Comparison of ENCODE assay signal across 8 cellular contexts in genomic region chr2:55048925-55049793, GRCh38. TPM values are rescaled to one million over a fixed set of nuclear protein-coding genes. Genes with fewer than 3 reads are reported as not detected.
DNase-seq lines count a peak whose midpoint lies in the region; TF ChIP-seq lines count a peak whose summit lies in the region.

No MANE protein-coding gene starts in this region.

- peak overlapping the region; percentile 95 to 99 (median 97) for H3K4me3 Mint-ChIP-seq in nephron

- DNase-seq in AG10803 (ENCODE audit: low read depth) (peak; percentile 83), LNCaP clone FGC (ENCODE audit: low read depth) (no peak), SHP77 (lab: John Stamatoyannopoulos, UW) (peak; percentile 74 to 77), fibroblast of villous mesenchyme (ENCODE audit: low read depth) (peak; percentile 79), superior temporal gyrus (ENCODE audit: extremely low spot score) (peak; percentile 94)
- peak; percentile 38 for DNase-seq in activated gamma-delta T cell treated with anti-CD3 and anti-CD28 coated beads, Interleukin-2, amount 50 U/mL, for 16 hours (ENCODE audit: low read depth)

- H3K9me3 Mint-ChIP-seq in nephron: no peaks in the 10 kb centered on the region

- peak overlapping the region; percentile 98 to 99 (median 99) for H3K27ac Mint-ChIP-seq in nephron

- no peaks in the 10 kb centered on the region for H3K27me3 Mint-ChIP-seq in nephron (ENCODE audit: low read depth)

- peak; percentile 82 for TF ChIP-seq CTCF in AG10803 (conservative IDR thresholded peaks at IDR 0.05; ENCODE audit: low read length)
- peak; percentile 68 for TF ChIP-seq CTCF in LNCaP clone FGC (IDR thresholded peaks at IDR 0.05; ENCODE audit: control insufficient read depth, extremely low read depth, insufficient read depth)
- TF ChIP-seq CTCF in fibroblast of villous mesenchyme (IDR thresholded peaks at IDR 0.05; ENCODE audit: insufficient read depth, low read depth, low read length): peak; percentile 78
- peak; percentile 53 to 60 (median 53) for TF ChIP-seq CTCF in nephron (IDR thresholded peaks at IDR 0.05; ENCODE audit: unreplicated experiment in 3 of 3)

- H3K4me3 ChIP-seq in AG10803 (ENCODE audit: low read length) (peak overlapping the region; percentile 91), LNCaP clone FGC (ENCODE audit: low read depth, low read length) (peak overlapping the region; percentile 84), fibroblast of villous mesenchyme (ENCODE audit: low read depth, low read length) (peak overlapping the region; percentile 100)

- H3K4me1 Mint-ChIP-seq in nephron: peaks cover 49% of the 10 kb centered on the region

- H3K36me3 Mint-ChIP-seq in nephron (ENCODE audit: low read depth): no peaks in the 10 kb centered on the region

- peak; percentile 40 for TF ChIP-seq POLR2A in GM19193 (IDR thresholded peaks at IDR 0.05; ENCODE audit: extremely low read depth, insufficient read depth, insufficient read length)

RNA-seq across cellular contexts. Expression of gene RTN4, which starts 1.1 kb away (rescaled TPM):
- total RNA-seq in fibroblast of villous mesenchyme: 262 and 280 TPM in 2 replicates
